In genomic region chr4:79209822-79210635, GRCh38 we compare ENCODE assay signal across 11 cellular contexts.
DNase-seq lines count a peak whose midpoint lies in the region; ATAC-seq and TF ChIP-seq lines count a peak whose summit lies in the region.
"Had no signal": no experiment of that assay in that cellular context is flagged by ENCODE, and none has a peak within 500 bp of the region (broad histone marks: within the 10 kb centered on the region; RNA-seq: fewer than 3 reads in every experiment).

No MANE protein-coding gene starts in this region.

- H3K27ac Mint-ChIP-seq in glutamatergic neuron (ENCODE audit: unreplicated experiment) = peak overlapping the region; percentile 99

- peaks cover 23% of the 10 kb centered on the region for H3K9me3 Mint-ChIP-seq in glutamatergic neuron (ENCODE audit: unreplicated experiment)

- TF ChIP-seq POLR2A in spleen (IDR thresholded peaks at IDR 0.05) = no peak

- 51 to 58% (median 55%) methylated on average over 14 of the region's 14 CpGs for WGBS in spleen, 5 donors

- H3K4me3 ChIP-seq in SJCRH30 (no peak overlapping the region), spleen (no peak overlapping the region)

- peaks cover 36% of the 10 kb centered on the region for H3K4me1 Mint-ChIP-seq in glutamatergic neuron (ENCODE audit: low read depth, unreplicated experiment)

- intact Hi-C loops in spleen (cut with DNase I; ENCODE audit: low total_unique reads) = no loop called here

- TF ChIP-seq CTCF in glutamatergic neuron (IDR thresholded peaks at IDR 0.05; ENCODE audit: partially characterized antibody, unreplicated experiment) (no peak), spleen (IDR thresholded peaks at IDR 0.05 in 8 of 11, conservative IDR thresholded peaks at IDR 0.05 in 3 of 11) (no peak)

- peaks cover 14% of the 10 kb centered on the region for H3K9me3 ChIP-seq in SJCRH30 (replicated peaks)
- peaks cover 0 to 14% (median 9%) of the 10 kb centered on the region in 8 donors for H3K9me3 ChIP-seq in spleen

- H3K36me3 Mint-ChIP-seq in glutamatergic neuron (ENCODE audit: unreplicated experiment) = peaks cover 24% of the 10 kb centered on the region

- DNase-seq in HUDEP-2 (lab: John Stamatoyannopoulos, UW; ENCODE audit: unreplicated experiment in 76 of 76) (peak in 57 of 76 experiments; percentile 1 to 66 (median 24)), SJCRH30 (peak; percentile 24 to 30), glutamatergic neuron (no peak), spleen (peak; percentile 44)
- DNase-seq in stimulated activated CD8-positive, alpha-beta memory T cell treated with anti-CD3 and anti-CD28 coated beads, Interleukin-4, amount 100 ng/mL, for 48 hours = no peak
- DNase-seq: midbrain; NCI-H524; stimulated activated naive CD4-positive, alpha-beta T cell treated with Interleukin-2 at 50 U/mL for 16 hours; T-helper 1 cell had no signal

- H3K36me3 ChIP-seq in SJCRH30 (no peaks in the 10 kb centered on the region), spleen (no peaks in the 10 kb centered on the region)

- H3K4me1 ChIP-seq in SJCRH30 (peaks cover 14% of the 10 kb centered on the region; the same call in 1 of the 2 replicates), spleen (no peaks in the 10 kb centered on the region)

- no peaks in the 10 kb centered on the region for H3K27me3 ChIP-seq in SJCRH30
- no peaks in the 10 kb centered on the region for H3K27me3 ChIP-seq in spleen (replicated peaks in 1 of 7)

- ATAC-seq in HG03442 (IDR thresholded peaks at IDR 0.05; ENCODE audit: unreplicated experiment) = no peak
- ATAC-seq in GM18873 (IDR thresholded peaks at IDR 0.05; ENCODE audit: low FRiP score, unreplicated experiment) = no peak

- H3K27ac ChIP-seq in SJCRH30 (peak overlapping the region; percentile 21; the same call in 1 of the 2 replicates), spleen (no peak overlapping the region)

- peak overlapping the region; percentile 31 for H3K4me3 Mint-ChIP-seq in glutamatergic neuron (ENCODE audit: unreplicated experiment)

- peaks cover 10% of the 10 kb centered on the region for H3K27me3 Mint-ChIP-seq in glutamatergic neuron (ENCODE audit: unreplicated experiment)

Comparison
In these comparisons a context has a peak if more than half of its experiments do, and no peak if none do; other contexts are left out.
1. DNase-seq: peak in HUDEP-2 (57 of 76), SJCRH30 (2 of 2) and spleen (single experiment); none in glutamatergic neuron (single experiment) and stimulated activated CD8-positive, alpha-beta memory T cell treated with anti-CD3 and anti-CD28 coated beads, Interleukin-4, amount 100 ng/mL, for 48 hours (single experiment).